ENCODE assay signal across 1 cellular context in genomic region chr14:77003960-77004710, GRCh38.
TF ChIP-seq lines count a peak whose summit lies in the region.

No MANE protein-coding gene starts in this region.

TF ChIP-seq in IMR-90, 13 proteins besides CTCF, POLR2A, EP300 and RAD21 (continued from another document):
- peak; percentile 69 for TF ChIP-seq NFE2L2 (IDR thresholded peaks at IDR 0.05; ENCODE audit: low read depth, low read length)
- peak; percentile 44; the same call in 1 of the 2 replicates for TF ChIP-seq FOS (IDR thresholded peaks at IDR 0.05; ENCODE audit: low read depth, low read length)
- 0 out of 2 replicates have a peak, but pooled peaks have one; percentile 23 for TF ChIP-seq MAZ (IDR thresholded peaks at IDR 0.05; ENCODE audit: borderline replicate concordance, low read depth, low read length)
- TF ChIP-seq SMC3 (IDR thresholded peaks at IDR 0.05; ENCODE audit: low read depth, low read length) = no peak
TF ChIP-seq in IMR-90: peak in this region for 5.
